ENCODE assay signal across 8 cellular contexts in genomic region chr1:147504801-147505303, GRCh38. TPM values are rescaled to one million over a fixed set of nuclear protein-coding genes. Genes with fewer than 3 reads are reported as not detected.
A peak's percentile ranks its signal among the peaks of the same experiment; 100 is the strongest.
DNase-seq lines count a peak whose midpoint lies in the region; ATAC-seq and TF ChIP-seq lines count a peak whose summit lies in the region.
"Had no signal": no experiment of that assay in that cellular context is flagged by ENCODE, and none has a peak within 500 bp of the region (broad histone marks: within the 10 kb centered on the region; RNA-seq: fewer than 3 reads in every experiment).

No MANE protein-coding gene starts in this region.

- peak overlapping the region; percentile 48 for H3K27ac Mint-ChIP-seq in type B pancreatic cell
- no peak overlapping the region for H3K27ac Mint-ChIP-seq in activated naive CD4-positive, alpha-beta T cell treated with anti-CD3 and anti-CD28 coated beads, Interleukin-2, amount 50 U/mL, for 72 hours
- H3K27ac Mint-ChIP-seq: T-helper 1 cell treated with Interleukin-12 subunit alpha and Interleukin-12 subunit beta and Interleukin-4 antibody, amounts not matched to agents 30 μg/mL and 1 μg/mL, for 36 hours had no signal

- ATAC-seq in activated naive CD4-positive, alpha-beta T cell treated with anti-CD3 and anti-CD28 coated beads, Interleukin-2, amount 50 U/mL, for 72 hours, result no peak
- ATAC-seq in GM21717 (IDR thresholded peaks at IDR 0.05; ENCODE audit: unreplicated experiment), result no peak

- DNase-seq in MG63 (peak; percentile 91), SW480 (ENCODE audit: low spot score) (peak; percentile 61), type B pancreatic cell (ENCODE audit: extremely low spot score, unreplicated experiment) (no peak), GM10266 (ENCODE audit: extremely low spot score) (no peak)
- no peak for DNase-seq in activated naive CD4-positive, alpha-beta T cell treated with anti-CD3 and anti-CD28 coated beads, Interleukin-2, amount 50 U/mL, for 72 hours (ENCODE audit: low spot score in 2 of 2)

- peaks cover 16% of the 10 kb centered on the region for H3K4me1 Mint-ChIP-seq in type B pancreatic cell (ENCODE audit: unreplicated experiment)

- no peaks in the 10 kb centered on the region for H3K27me3 ChIP-seq in MG63

- peak overlapping the region; percentile 79 for H3K4me3 Mint-ChIP-seq in type B pancreatic cell
- H3K4me3 Mint-ChIP-seq: T-helper 1 cell treated with Interleukin-12 subunit alpha and Interleukin-12 subunit beta and Interleukin-4 antibody, amounts not matched to agents 30 μg/mL and 1 μg/mL, for 36 hours had no signal

- no peaks in the 10 kb centered on the region for H3K9me3 ChIP-seq in MG63
- H3K9me3 ChIP-seq in iPS-18c (ENCODE audit: control insufficient read depth, insufficient read depth, low read length), result peaks cover 4% of the 10 kb centered on the region

- H3K4me3 ChIP-seq in MG63 (no peak overlapping the region), iPS-18c (ENCODE audit: insufficient read depth, low read depth, low read length) (peak overlapping the region; percentile 32)

- no peaks in the 10 kb centered on the region for H3K36me3 ChIP-seq in MG63

- no peaks in the 10 kb centered on the region for H3K9me3 Mint-ChIP-seq in type B pancreatic cell
- H3K9me3 Mint-ChIP-seq in activated naive CD4-positive, alpha-beta T cell treated with anti-CD3 and anti-CD28 coated beads, Interleukin-2, amount 50 U/mL, for 72 hours, result no peaks in the 10 kb centered on the region
- H3K9me3 Mint-ChIP-seq: T-helper 1 cell treated with Interleukin-12 subunit alpha and Interleukin-12 subunit beta and Interleukin-4 antibody, amounts not matched to agents 30 μg/mL and 1 μg/mL, for 36 hours had no signal

- no peaks in the 10 kb centered on the region for H3K36me3 Mint-ChIP-seq in type B pancreatic cell
- no peaks in the 10 kb centered on the region for H3K36me3 Mint-ChIP-seq in activated naive CD4-positive, alpha-beta T cell treated with anti-CD3 and anti-CD28 coated beads, Interleukin-2, amount 50 U/mL, for 72 hours

- no peaks in the 10 kb centered on the region for H3K27me3 Mint-ChIP-seq in type B pancreatic cell

- TF ChIP-seq CTCF in type B pancreatic cell (conservative IDR thresholded peaks at IDR 0.05) (no peak), GM10266 (IDR thresholded peaks at IDR 0.05; ENCODE audit: control insufficient read depth, insufficient read depth, low read depth, missing control alignments) (no peak)

RNA-seq across cellular contexts. Expression of gene BCL9, which starts 36.4 kb away (rescaled TPM):
- 2.1 and 3.0 TPM in 2 replicates for total RNA-seq in MG63 (2014; rRNA removed; shearing (Covaris generic); ENCODE audit: low replicate concordance)
- 47.4 and 60.6 TPM in 2 replicates for total RNA-seq in type B pancreatic cell (ENCODE audit: low replicate concordance)
- total RNA-seq in activated naive CD4-positive, alpha-beta T cell treated with anti-CD3 and anti-CD28 coated beads, Interleukin-2, amount 50 U/mL, for 72 hours, result 10 to 100 TPM; 24.8 to 34.3 TPM

Comparison
In these comparisons a context has a peak if more than half of its experiments do, and no peak if none do; other contexts are left out.
1. DNase-seq: peak in MG63 (single experiment) and SW480 (single experiment); none in type B pancreatic cell (single experiment), activated naive CD4-positive, alpha-beta T cell treated with anti-CD3 and anti-CD28 coated beads, Interleukin-2, amount 50 U/mL, for 72 hours (0 of 2) and GM10266 (single experiment).